8 cellular contexts compared by ENCODE assay signal in the genomic region with DNA sequence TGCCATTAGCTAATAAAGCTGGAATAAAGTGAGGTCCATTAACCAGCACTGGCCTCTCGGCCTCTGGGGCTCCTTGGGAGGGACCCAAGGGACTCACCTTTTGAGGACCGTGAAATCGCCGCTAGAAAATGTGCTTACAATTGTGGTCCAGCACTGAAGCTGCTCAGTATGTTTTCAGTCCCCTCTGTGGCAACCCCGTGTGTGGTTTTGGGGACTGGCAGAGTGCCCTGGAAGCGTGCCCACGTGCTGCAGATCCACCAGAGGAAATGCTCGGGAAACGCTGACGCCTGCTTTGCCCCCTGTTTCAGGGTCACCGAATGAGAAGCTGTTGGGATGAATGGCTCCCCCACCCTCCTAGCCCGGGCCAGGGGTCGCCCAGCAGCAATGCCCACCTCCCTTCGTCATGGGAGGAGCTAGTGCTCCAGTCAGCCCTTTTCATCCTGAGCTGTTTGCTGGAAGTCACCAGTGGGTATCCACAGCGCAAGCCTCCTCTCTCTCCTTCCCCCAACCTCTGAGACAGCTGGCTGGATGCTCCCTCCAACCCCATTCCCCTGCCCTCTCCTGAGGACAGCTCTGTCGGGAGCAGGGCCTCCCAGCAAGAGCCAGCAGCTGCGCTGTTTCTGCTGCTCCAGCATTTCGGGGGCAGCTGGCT. TPM values are rescaled to one million over a fixed set of nuclear protein-coding genes. Genes with fewer than 3 reads are reported as not detected.
DNase-seq lines count a peak whose midpoint lies in the region; ATAC-seq, FAIRE-seq and TF ChIP-seq lines count a peak whose summit lies in the region.

No MANE protein-coding gene starts in this region.

- no peaks in the 10 kb centered on the region for H3K9me3 ChIP-seq in HepG2 (ENCODE audit: low read length)

- no peak for TF ChIP-seq RAD21 in HepG2 (CRISPR knock-in tag; IDR thresholded peaks at IDR 0.05)

- ATAC-seq in HepG2: peak; percentile 54
- ATAC-seq in HG03457 (IDR thresholded peaks at IDR 0.05; ENCODE audit: unreplicated experiment): no peak

- FAIRE-seq in bronchial epithelial cell (lab: Jason Lieb, UNC) (no peak), HepG2 (lab: Jason Lieb, UNC) (peak; percentile 42)

- in situ Hi-C loops in HepG2 (cut with HindIII; ENCODE audit: extremely low pct_ligation_motif_present, low pct_unique_long_range_greater_than_20kb): no loop called here

- peaks cover 69% of the 10 kb centered on the region for H3K4me1 ChIP-seq in HepG2 (ENCODE audit: insufficient read depth, low read length)

- peak overlapping the region; percentile 79 for H3K9ac ChIP-seq in HepG2 (ENCODE audit: insufficient read depth, low read depth, low read length)

- peak in 1 of 2 experiments; percentile 63; a peak in 2 of 4 replicates for TF ChIP-seq POLR2A in HepG2 (IDR thresholded peaks at IDR 0.05; ENCODE audit: insufficient read depth in 1 of 2, low read depth in 2 of 2, low read length in 2 of 2)

- TF ChIP-seq EP300 in HepG2 (IDR thresholded peaks at IDR 0.05; ENCODE audit: low read depth in 2 of 2, low read length in 2 of 2): no peak; a peak in 1 of 4 replicates
- TF ChIP-seq EP300 in HepG2 (CRISPR knock-in tag; IDR thresholded peaks at IDR 0.05; ENCODE audit: borderline replicate concordance): no peak

- CTCF ChIA-PET in HepG2 (lab: Yijun Ruan, JAX; ENCODE audit: low intra/inter-chr PET ratio, low total read pairs): no interaction called here
- CTCF ChIA-PET in GM10248 (lab: Yijun Ruan, JAX): interaction anchor here (0.8 to 6.1 kb wide), 8 partner anchors 8 to 41 kb away, joined by 3 to 33 read pairs (median 3); no protein-coding TSS in a partner anchor

- intact Hi-C loops in HepG2 (cut with micrococcal nuclease; ENCODE audit: unreplicated experiment): no loop called here

- POLR2A ChIA-PET in HepG2 (lab: Yijun Ruan, JAX) (interaction anchor here (0.9 to 5.5 kb wide), 21 partner anchors 11 to 354 kb away, joined by 3 to 195 read pairs (median 6); a partner anchor contains a TSS), GM10248 (lab: Yijun Ruan, JAX) (interaction anchor here (0.6 kb wide), 2 partner anchors 121 to 280 kb away, joined by 3 to 4 read pairs; no protein-coding TSS in a partner anchor)

- WGBS in HepG2 (ENCODE audit: low lambda C conversion rate): 2% methylated on average over 6 of the region's 18 CpGs

- H3K4me3 ChIP-seq in bronchial epithelial cell (ENCODE audit: low read depth, low read length): peak overlapping the region; percentile 20
- peak overlapping the region; percentile 25 to 78 (median 48); a peak in 5 of 6 replicates for H3K4me3 ChIP-seq in HepG2 (replicated peaks in 1 of 3; ENCODE audit: insufficient read depth in 1 of 3, low read depth in 2 of 3, low read length in 3 of 3)

- TF ChIP-seq CTCF in bronchial epithelial cell (IDR thresholded peaks at IDR 0.05; ENCODE audit: insufficient read depth, low read length, severe bottlenecking) (no peak), HepG2 (CRISPR knock-in tag; IDR thresholded peaks at IDR 0.05) (0 out of 2 replicates have a peak, but pooled peaks have one; percentile 2), GM10248 (IDR thresholded peaks at IDR 0.05; ENCODE audit: control extremely low read depth, extremely low read depth, low read depth, missing control alignments) (no peak)

- H3K27ac ChIP-seq in HepG2 (ENCODE audit: extremely low read length, insufficient read depth, low read length) (peak overlapping the region; percentile 98), substantia nigra (ENCODE audit: low read depth, low read length, poor library complexity, severe bottlenecking) (peak overlapping the region; percentile 26)

- no peaks in the 10 kb centered on the region for H4K20me1 ChIP-seq in HepG2 (ENCODE audit: insufficient read depth, low read length)

- peak overlapping the region; percentile 94 for H3K4me2 ChIP-seq in HepG2 (ENCODE audit: low read depth, low read length)

- H3K36me3 ChIP-seq in bronchial epithelial cell (ENCODE audit: control insufficient read depth, insufficient read depth, low read length) (no peaks in the 10 kb centered on the region), HepG2 (replicated peaks in 1 of 2; ENCODE audit: control insufficient read depth in 1 of 2, insufficient read depth in 2 of 2, low read length in 2 of 2) (peaks cover 0 to 5% of the 10 kb centered on the region in 2 experiments; a peak in 1 of 5 replicates)

- H3K27me3 ChIP-seq in bronchial epithelial cell (ENCODE audit: control insufficient read depth, insufficient read depth, low read length) (no peaks in the 10 kb centered on the region), HepG2 (ENCODE audit: control insufficient read depth in 1 of 2, insufficient read depth in 2 of 2, low read length in 2 of 2) (no peaks in the 10 kb centered on the region; a peak in 1 of 5 replicates)

- H2AFZ ChIP-seq in HepG2 (ENCODE audit: low read length): no peak overlapping the region

- DNase-seq in DMS79 treated with DMSO at 0.1 percent for 48 hours (lab: John Stamatoyannopoulos, UW) (peak; percentile 84), NCI-H2107 treated with DMSO at 0.1 percent for 48 hours (lab: John Stamatoyannopoulos, UW; ENCODE audit: unreplicated experiment) (peak; percentile 32), bronchial epithelial cell (ENCODE audit: low read depth) (peak; percentile 26), HepG2 (ENCODE audit: low spot score) (no peak), substantia nigra (lab: John Stamatoyannopoulos, UW) (peak in 32 of 49 donors; percentile 13 to 90 (median 42)), GM10248 (ENCODE audit: extremely low spot score) (no peak), SHP77 treated with DMSO at 0.1 percent for 48 hours (lab: John Stamatoyannopoulos, UW) (no peak)

- TSS peak; percentile 99 for BruUV-seq in HepG2 (replicated peaks; lab: Mats Ljungman, UMichigan)

- H3K79me2 ChIP-seq in HepG2 (ENCODE audit: insufficient read depth, low read length): peaks cover 15% of the 10 kb centered on the region

TF ChIP-seq in HepG2, 621 proteins besides CTCF, POLR2A, EP300 and RAD21 (continues in another document):
- no peak for TF ChIP-seq RFX5 (IDR thresholded peaks at IDR 0.05; ENCODE audit: low read depth, low read length)
- TF ChIP-seq ZNF563 (CRISPR knock-in tag; IDR thresholded peaks at IDR 0.05): no peak
- TF ChIP-seq NR2F1 (CRISPR knock-in tag; IDR thresholded peaks at IDR 0.05): no peak
- peak; percentile 8 for TF ChIP-seq RBM22 (optimal IDR thresholded peaks at IDR 0.05; ENCODE audit: low read length)
- TF ChIP-seq PRPF4 (IDR thresholded peaks at IDR 0.05; ENCODE audit: low read depth, low read length, poor library complexity, severe bottlenecking): no peak
- 0 out of 2 replicates have a peak, but pooled peaks have one; percentile 9 for TF ChIP-seq ZNF354B (CRISPR knock-in tag; IDR thresholded peaks at IDR 0.05)
- no peak for TF ChIP-seq ERF (CRISPR knock-in tag; IDR thresholded peaks at IDR 0.05)

RNA-seq across cellular contexts. Expression of a gene that starts 33.1 kb away (rescaled TPM):
- total RNA-seq in bronchial epithelial cell: 4.2 and 7.3 TPM in 2 replicates
- 5.3 and 9.4 TPM in 2 replicates for total RNA-seq in HepG2 (2016; rRNA removed; fragmentation: Illumina TruSeq; extraction: Trizol)
- total RNA-seq in HepG2 (2016; cell fraction: cytosol; rRNA removed; fragmentation: Illumina TruSeq; extraction: Trizol; ENCODE audit: low read depth): 36.5 and 44.3 TPM in 2 replicates
- 5.9 and 7.8 TPM in 2 replicates for total RNA-seq in HepG2 (2016; cell fraction: insoluble cytoplasmic fraction; rRNA removed; fragmentation: Illumina TruSeq; extraction: Trizol)
- total RNA-seq in HepG2 (2016; cell fraction: membrane; rRNA removed; fragmentation: Illumina TruSeq; extraction: Trizol): 11.4 and 12.4 TPM in 2 replicates
- total RNA-seq in HepG2 (2016; cell fraction: nucleus; rRNA removed; fragmentation: Illumina TruSeq; extraction: Trizol): 13.0 and 13.3 TPM in 2 replicates
- 4.6 and 5.3 TPM in 2 replicates for polyA plus RNA-seq in HepG2 (2011; rRNA removed)
- 2.9 and 3.0 TPM in 2 replicates for polyA plus RNA-seq in HepG2 (2011; cell fraction: cytosol; rRNA removed)
- 20.9 and 24.0 TPM in 2 replicates for polyA plus RNA-seq in HepG2 (2011; cell fraction: nucleus; rRNA removed)
- 5.1 and 6.3 TPM in 2 replicates for polyA plus RNA-seq in HepG2 (2012)
- 2.2 and 2.3 TPM in 2 replicates for polyA plus RNA-seq in HepG2 (2016; cell fraction: cytosol; fragmentation: Illumina TruSeq; extraction: Trizol; ENCODE audit: low read depth)
- 4.2 and 6.1 TPM in 2 replicates for polyA plus RNA-seq in HepG2 (2016; cell fraction: insoluble cytoplasmic fraction; fragmentation: Illumina TruSeq; extraction: Trizol; ENCODE audit: low read depth)
- 4.0 and 4.8 TPM in 2 replicates for polyA plus RNA-seq in HepG2 (2016; cell fraction: membrane; fragmentation: Illumina TruSeq; extraction: Trizol; ENCODE audit: low read depth)
- polyA plus RNA-seq in HepG2 (2016; cell fraction: nucleus; fragmentation: Illumina TruSeq; extraction: Trizol; ENCODE audit: insufficient read depth, low read depth): 33.9 and 35.1 TPM in 2 replicates
- polyA minus RNA-seq in HepG2 (2011; rRNA and poly(A)+ RNA removed; ENCODE audit: low replicate concordance): 8.5 and 13.6 TPM in 2 replicates
- polyA minus RNA-seq in HepG2 (2011; cell fraction: cytosol; rRNA and poly(A)+ RNA removed): 2.9 and 4.5 TPM in 2 replicates
- polyA minus RNA-seq in HepG2 (2011; cell fraction: nucleus; rRNA and poly(A)+ RNA removed): 14.5 and 21.1 TPM in 2 replicates

RNA-seq across cellular contexts. Expression of a gene that starts 47.8 kb away (rescaled TPM):
- total RNA-seq in bronchial epithelial cell: 0.51 and 0.53 TPM in 2 replicates
- total RNA-seq in HepG2 (2016; rRNA removed; fragmentation: Illumina TruSeq; extraction: Trizol): not detected in 2 replicates
- not detected in 2 replicates for total RNA-seq in HepG2 (2016; cell fraction: cytosol; rRNA removed; fragmentation: Illumina TruSeq; extraction: Trizol; ENCODE audit: low read depth)
- not detected in 2 replicates for total RNA-seq in HepG2 (2016; cell fraction: insoluble cytoplasmic fraction; rRNA removed; fragmentation: Illumina TruSeq; extraction: Trizol)
- not detected in 2 replicates for total RNA-seq in HepG2 (2016; cell fraction: membrane; rRNA removed; fragmentation: Illumina TruSeq; extraction: Trizol)
- not detected in 2 replicates for total RNA-seq in HepG2 (2016; cell fraction: nucleus; rRNA removed; fragmentation: Illumina TruSeq; extraction: Trizol)
- polyA plus RNA-seq in HepG2 (2011; rRNA removed): not detected in 2 replicates
- polyA plus RNA-seq in HepG2 (2011; cell fraction: cytosol; rRNA removed): not detected in 2 replicates
- polyA plus RNA-seq in HepG2 (2011; cell fraction: nucleus; rRNA removed): not detected in 2 replicates
- not detected in 2 replicates for polyA plus RNA-seq in HepG2 (2012)
- polyA plus RNA-seq in HepG2 (2016; cell fraction: cytosol; fragmentation: Illumina TruSeq; extraction: Trizol; ENCODE audit: low read depth): not detected in 2 replicates
- not detected in 2 replicates for polyA plus RNA-seq in HepG2 (2016; cell fraction: insoluble cytoplasmic fraction; fragmentation: Illumina TruSeq; extraction: Trizol; ENCODE audit: low read depth)
- polyA plus RNA-seq in HepG2 (2016; cell fraction: membrane; fragmentation: Illumina TruSeq; extraction: Trizol; ENCODE audit: low read depth): not detected in 2 replicates
- not detected in 2 replicates for polyA plus RNA-seq in HepG2 (2016; cell fraction: nucleus; fragmentation: Illumina TruSeq; extraction: Trizol; ENCODE audit: insufficient read depth, low read depth)
- polyA minus RNA-seq in HepG2 (2011; rRNA and poly(A)+ RNA removed; ENCODE audit: low replicate concordance): 20.1 TPM in 1 of 2 replicates, not detected in the other
- not detected in 2 replicates for polyA minus RNA-seq in HepG2 (2011; cell fraction: cytosol; rRNA and poly(A)+ RNA removed)
- polyA minus RNA-seq in HepG2 (2011; cell fraction: nucleus; rRNA and poly(A)+ RNA removed): not detected in 2 replicates

Comparison
In these comparisons a context has a peak if more than half of its experiments do, and no peak if none do; other contexts are left out.
1. DNase-seq: peak in DMS79 treated with DMSO at 0.1 percent for 48 hours (single experiment), NCI-H2107 treated with DMSO at 0.1 percent for 48 hours (single experiment), bronchial epithelial cell (single experiment) and substantia nigra (32 of 49); none in HepG2 (single experiment), GM10248 (single experiment) and SHP77 treated with DMSO at 0.1 percent for 48 hours (single experiment).